14 cellular contexts compared by ENCODE assay signal in genomic region chrX:112913807-112914206, GRCh38.
"Had no signal": no experiment of that assay in that cellular context is flagged by ENCODE, and none has a peak within 500 bp of the region (broad histone marks: within the 10 kb centered on the region; RNA-seq: fewer than 3 reads in every experiment).

No MANE protein-coding gene starts in this region.

- H3K27ac Mint-ChIP-seq: activated CD8-positive, alpha-beta T cell treated with anti-CD3 and anti-CD28 coated beads for 36 hours; activated naive CD8-positive, alpha-beta T cell treated with anti-CD3 and anti-CD28 coated beads, Interleukin-2, amount 50 U/mL, for 24 hours; activated T-cell treated with anti-CD3 and anti-CD28 coated beads, Interleukin-2, amount 50 U/mL, for 72 hours; stimulated activated naive CD8-positive, alpha-beta T cell treated with anti-CD3 and anti-CD28 coated beads, Interleukin-15, Interleukin-2, amounts not matched to agents 100 ng/mL and 50 ng/mL, for 24 hours had no signal

- H3K4me1 Mint-ChIP-seq: activated naive CD8-positive, alpha-beta T cell treated with anti-CD3 and anti-CD28 coated beads, Interleukin-2, amount 50 U/mL, for 24 hours had no signal

- H3K9me3 Mint-ChIP-seq: activated CD8-positive, alpha-beta T cell treated with anti-CD3 and anti-CD28 coated beads for 36 hours; activated naive CD8-positive, alpha-beta T cell treated with anti-CD3 and anti-CD28 coated beads, Interleukin-2, amount 50 U/mL, for 24 hours had no signal

- DNase-seq: activated CD4-positive, alpha-beta T cell treated with anti-CD3 and anti-CD28 coated beads for 4 hours; activated CD8-positive, alpha-beta memory T cell treated with anti-CD3 and anti-CD28 coated beads, Interleukin-2, amount 50 U/mL, for 4 hours; activated CD8-positive, alpha-beta T cell treated with anti-CD3 and anti-CD28 coated beads for 36 hours; activated naive CD8-positive, alpha-beta T cell treated with anti-CD3 and anti-CD28 coated beads, Interleukin-2, amount 50 U/mL, for 24 hours; activated T-cell treated with anti-CD3 and anti-CD28 coated beads, Interleukin-2, amount 50 U/mL, for 72 hours; colonic mucosa; midbrain; stimulated activated CD4-positive, alpha-beta T cell treated with anti-CD3 and anti-CD28 coated beads, Interleukin-4, amount 100 ng/mL, for 1 hour; stimulated activated CD8-positive, alpha-beta memory T cell treated with anti-CD3 and anti-CD28 coated beads, Interleukin-4, amount 100 ng/mL, for 48 hours; T-helper 1 cell; upper lobe of right lung had no signal

- H3K4me3 ChIP-seq: cardiac muscle cell, colonic mucosa, gastroesophageal sphincter, upper lobe of right lung had no signal

- H3K27me3 Mint-ChIP-seq: activated CD8-positive, alpha-beta T cell treated with anti-CD3 and anti-CD28 coated beads for 36 hours; activated naive CD8-positive, alpha-beta T cell treated with anti-CD3 and anti-CD28 coated beads, Interleukin-2, amount 50 U/mL, for 24 hours had no signal

- H3K4me3 Mint-ChIP-seq: activated CD8-positive, alpha-beta T cell treated with anti-CD3 and anti-CD28 coated beads for 36 hours; activated naive CD8-positive, alpha-beta T cell treated with anti-CD3 and anti-CD28 coated beads, Interleukin-2, amount 50 U/mL, for 24 hours; activated T-cell treated with anti-CD3 and anti-CD28 coated beads, Interleukin-2, amount 50 U/mL, for 72 hours; stimulated activated naive CD8-positive, alpha-beta T cell treated with anti-CD3 and anti-CD28 coated beads, Interleukin-15, Interleukin-2, amounts not matched to agents 100 ng/mL and 50 ng/mL, for 24 hours had no signal
